Comparison of ENCODE assay signal across 9 cellular contexts in genomic region chr10:103210262-103210661, GRCh38. TPM values are rescaled to one million over a fixed set of nuclear protein-coding genes. Genes with fewer than 3 reads are reported as not detected.
"Had no signal": no experiment of that assay in that cellular context is flagged by ENCODE, and none has a peak within 500 bp of the region (broad histone marks: within the 10 kb centered on the region; RNA-seq: fewer than 3 reads in every experiment).

No MANE protein-coding gene starts in this region.

RNA-seq across cellular contexts. Expression of gene RPEL1, which starts 35.4 kb away (rescaled TPM):
- total RNA-seq: activated B cell treated with CpG ODN at 0.5 μM for 24 hours; activated CD4-positive, alpha-beta T cell treated with anti-CD3 and anti-CD28 coated beads for 36 hours; activated CD4-positive, alpha-beta T cell treated with anti-CD3 and anti-CD28 coated beads, Interleukin-2, amount 10 ng/mL, durations not matched to agents 24 days and 14 days; activated CD4-positive, alpha-beta T cell treated with anti-CD3 and anti-CD28 coated beads, Interleukin-2, amount 10 ng/mL, durations not matched to agents 7 days and 5 days; activated CD8-positive, alpha-beta memory T cell treated with anti-CD3 and anti-CD28 coated beads, Interleukin-2, amount 10 ng/mL, durations not matched to agents 7 days and 5 days; activated CD8-positive, alpha-beta T cell treated with anti-CD3 and anti-CD28 coated beads for 36 hours; T-helper 1 cell treated with Interleukin-12 subunit alpha and Interleukin-12 subunit beta and Interleukin-4 antibody, amounts not matched to agents 30 ng/mL and 1 ng/mL, for 36 hours; T-helper 17 cell; T-helper 2 cell treated with Interferon-gamma antibody and Interleukin-4, amounts not matched to agents 100 ng/mL and 5 ng/mL, for 36 hours had no signal
